15 cellular contexts compared by ENCODE assay signal in genomic region chr18:72458256-72458655, GRCh38.
"Had no signal": no experiment of that assay in that cellular context is flagged by ENCODE, and none has a peak within 500 bp of the region (broad histone marks: within the 10 kb centered on the region; RNA-seq: fewer than 3 reads in every experiment).

No MANE protein-coding gene starts in this region.

- DNase-seq: activated CD4-positive, alpha-beta T cell treated with anti-CD3 and anti-CD28 coated beads, Interleukin-2, amount 10 ng/mL, durations not matched to agents 24 days and 14 days; activated CD8-positive, alpha-beta T cell treated with anti-CD3 and anti-CD28 coated beads for 36 hours; activated naive CD4-positive, alpha-beta T cell treated with Interleukin-2 at 50 U/mL for 16 hours; activated naive CD8-positive, alpha-beta T cell treated with anti-CD3 and anti-CD28 coated beads, Interleukin-2, amount 10 ng/mL, durations not matched to agents 7 days and 5 days; activated T-cell treated with anti-CD3 and anti-CD28 coated beads, Interleukin-2, amount 50 U/mL, for 24 hours; aorta; dermis blood vessel endothelial cell; effector memory CD4-positive, alpha-beta T cell; foreskin melanocyte; heart left ventricle; left cardiac atrium; mesendoderm; stimulated activated naive B cell treated with anti-CD40 and anti-IgM and Interleukin-4, amounts not matched to agents 10 μg/mL and 1 μg/mL and 100 μg/mL, for 72 hours; tibial artery had no signal

- ATAC-seq: activated CD8-positive, alpha-beta T cell treated with anti-CD3 and anti-CD28 coated beads for 36 hours; heart left ventricle; left cardiac atrium; natural killer cell treated with Interleukin-12 subunit alpha and Interleukin-12 subunit beta and Interleukin-15 and Interleukin-18, amount 100 ng/mL, for 72 hours; stimulated activated naive B cell treated with anti-CD40 and anti-IgM and Interleukin-4, amounts not matched to agents 10 μg/mL and 1 μg/mL and 100 μg/mL, for 72 hours had no signal
